Comparison of ENCODE assay signal across 19 cellular contexts in the genomic region with DNA sequence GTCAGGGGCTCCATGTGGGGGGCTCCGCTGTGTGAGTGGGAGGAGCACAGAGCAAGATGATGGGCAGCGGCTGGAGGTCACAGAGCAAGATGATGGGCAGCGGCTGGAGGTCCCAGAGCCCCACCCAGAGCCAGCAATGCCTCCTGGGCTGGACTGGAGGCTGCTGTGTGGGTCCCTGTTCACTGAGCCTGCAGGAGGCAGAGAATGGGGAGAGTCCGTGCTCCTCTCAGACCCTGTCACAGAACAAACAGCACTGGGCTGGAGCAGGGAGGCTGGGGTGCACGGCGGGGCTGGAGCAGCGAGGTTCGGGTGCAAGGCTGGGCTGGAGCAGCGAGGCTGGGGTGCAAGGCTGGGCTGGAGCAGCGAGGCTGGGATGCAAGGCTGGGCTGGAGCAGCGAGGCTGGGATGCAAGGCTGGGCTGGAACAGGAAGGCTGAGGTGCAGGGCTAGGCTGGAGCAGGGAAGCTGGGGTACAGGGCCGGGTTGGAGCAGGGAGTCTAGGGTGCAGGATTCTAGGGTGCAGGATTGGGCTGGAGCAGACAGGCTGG.
"Had no signal": no experiment of that assay in that cellular context is flagged by ENCODE, and none has a peak within 500 bp of the region (broad histone marks: within the 10 kb centered on the region; RNA-seq: fewer than 3 reads in every experiment).

No MANE protein-coding gene starts in this region.

- H3K27ac ChIP-seq: ascending aorta, body of pancreas had no signal

- H3K27me3 ChIP-seq: ascending aorta, body of pancreas had no signal

- H3K36me3 ChIP-seq: ascending aorta had no signal

- H3K4me3 ChIP-seq: ascending aorta, body of pancreas had no signal

- H3K27me3 Mint-ChIP-seq: T-helper 17 cell had no signal

- H3K27ac Mint-ChIP-seq: activated CD8-positive, alpha-beta T cell treated with anti-CD3 and anti-CD28 coated beads, Interleukin-2, amount 10 ng/mL, durations not matched to agents 7 days and 5 days; activated T-cell treated with anti-CD3 and anti-CD28 coated beads, Interleukin-2, amount 50 U/mL, for 72 hours; activated T-helper 2 cell treated with anti-CD3 and anti-CD28 coated beads, Interferon-gamma antibody, Interleukin-2, Interleukin-4, amounts not matched to agents 10 μg/mL and 5 μg/mL and 100 μg/mL, durations not matched to agents 14 hours and 24 hours and 36 hours; T-helper 17 cell; WTC11 had no signal

- ATAC-seq: activated CD8-positive, alpha-beta T cell treated with anti-CD3 and anti-CD28 coated beads, Interleukin-2, amount 10 ng/mL, durations not matched to agents 7 days and 5 days; activated T-cell treated with anti-CD3 and anti-CD28 coated beads, Interleukin-2, amount 50 U/mL, for 72 hours; body of pancreas; PC-3; T-helper 17 cell; WTC11 had no signal

- H3K4me3 Mint-ChIP-seq: activated CD8-positive, alpha-beta T cell treated with anti-CD3 and anti-CD28 coated beads, Interleukin-2, amount 10 ng/mL, durations not matched to agents 7 days and 5 days; activated T-cell treated with anti-CD3 and anti-CD28 coated beads, Interleukin-2, amount 50 U/mL, for 72 hours; T-helper 17 cell; WTC11 had no signal

- DNase-seq: activated CD4-positive, alpha-beta T cell treated with anti-CD3 and anti-CD28 coated beads for 48 hours; activated CD4-positive, alpha-beta T cell treated with anti-CD3 and anti-CD28 coated beads, Interleukin-2, amount 50 U/mL, for 4 hours; activated CD4-positive, CD25-positive, alpha-beta regulatory T cell treated with anti-CD3 and anti-CD28 coated beads, Interleukin-2, amount 50 U/mL, for 72 hours; activated CD8-positive, alpha-beta T cell treated with anti-CD3 and anti-CD28 coated beads, Interleukin-2, amount 10 ng/mL, durations not matched to agents 7 days and 5 days; activated gamma-delta T cell treated with Interleukin-2 at 50 U/mL for 16 hours; activated naive CD4-positive, alpha-beta T cell treated with anti-CD3 and anti-CD28 coated beads, Interleukin-2, amount 50 U/mL, for 16 hours; activated T-cell treated with anti-CD3 and anti-CD28 coated beads, Interleukin-2, amount 50 U/mL, for 72 hours; body of pancreas; Kasumi-1; KBM-7; NCI-H1436 treated with DMSO at 0.1 percent for 48 hours; NCI-H187; NCI-H446; PC-3; T-helper 17 cell; T-helper 9 cell had no signal

- H3K36me3 Mint-ChIP-seq: WTC11 had no signal

- H3K9me3 Mint-ChIP-seq: activated T-cell treated with anti-CD3 and anti-CD28 coated beads, Interleukin-2, amount 50 U/mL, for 72 hours; activated T-helper 2 cell treated with anti-CD3 and anti-CD28 coated beads, Interferon-gamma antibody, Interleukin-2, Interleukin-4, amounts not matched to agents 10 μg/mL and 5 μg/mL and 100 μg/mL, durations not matched to agents 14 hours and 24 hours and 36 hours; WTC11 had no signal

- H3K9me3 ChIP-seq: ascending aorta, body of pancreas had no signal
